8 cellular contexts compared by ENCODE assay signal in genomic region chr17:42180922-42181850, GRCh38. TPM values are rescaled to one million over a fixed set of nuclear protein-coding genes. Genes with fewer than 3 reads are reported as not detected.
DNase-seq lines count a peak whose midpoint lies in the region; ATAC-seq and TF ChIP-seq lines count a peak whose summit lies in the region.

Gene KCNH4 (minus strand): TSS chr17:42181142. CDS start chr17:42180945, 197 bp downstream.

- H3K4ac ChIP-seq in trophoblast cell (ENCODE audit: low read depth, low read length): no peak within 1 kb of the TSS

- H3K79me1 ChIP-seq in trophoblast cell (ENCODE audit: low read length): no peaks in the 10 kb centered on the region

- no peak within 1 kb of the TSS for H3K18ac ChIP-seq in trophoblast cell (ENCODE audit: low read length)

- no peak within 1 kb of the TSS for H2AK5ac ChIP-seq in trophoblast cell (ENCODE audit: low read length)

- intact Hi-C loops in Right ventricle myocardium superior (cut with DNase I): loop anchor here (5.0 to 10.0 kb wide), 2 partner anchors 64 to 344 kb away; no protein-coding TSS in a partner anchor
- intact Hi-C loops in tibial artery (cut with DNase I; ENCODE audit: low total_unique reads): no loop called here

- H3K27ac ChIP-seq in trophoblast cell (ENCODE audit: low read depth, low read length) (no peak within 1 kb of the TSS), tibial artery (no peak within 1 kb of the TSS)

- H3K9me2 ChIP-seq in Loucy (replicated peaks; ENCODE audit: low read depth, low read length): no peaks in the 10 kb centered on the region

- H3K4me3 ChIP-seq in Loucy (ENCODE audit: low read length, poor library complexity, severe bottlenecking) (no peak within 1 kb of the TSS), trophoblast cell (ENCODE audit: low read depth, low read length) (no peak within 1 kb of the TSS), tibial artery (peak within 1 kb of the TSS; percentile 26 to 33)

- H3K4me2 ChIP-seq in Loucy (ENCODE audit: low read depth, low read length, poor library complexity, severe bottlenecking): no peak within 1 kb of the TSS
- H3K4me2 ChIP-seq in trophoblast cell (ENCODE audit: low read length): no peak within 1 kb of the TSS

- no peak within 1 kb of the TSS for H4K12ac ChIP-seq in trophoblast cell (ENCODE audit: low read depth, low read length)

- H3K27me3 ChIP-seq in Loucy (ENCODE audit: insufficient read depth, low read length, poor library complexity, severe bottlenecking): no peaks in the 10 kb centered on the region
- peaks cover 38% of the 10 kb centered on the region for H3K27me3 ChIP-seq in trophoblast cell (ENCODE audit: insufficient read depth, low read length)
- peaks cover 0 to 50% of the 10 kb centered on the region in 2 donors for H3K27me3 ChIP-seq in tibial artery

- peak; percentile 92 for DNase-seq in AG08396 (ENCODE audit: low spot score)
- DNase-seq in activated naive CD4-positive, alpha-beta T cell treated with anti-CD3 and anti-CD28 coated beads, Interleukin-2, amount 50 U/mL, for 72 hours (ENCODE audit: low spot score in 2 of 2): peak; percentile 83 to 88
- DNase-seq in Right ventricle myocardium superior: peak; percentile 90
- peak; percentile 32 to 55 for DNase-seq in trophoblast cell
- DNase-seq in tibial artery: peak; percentile 73 to 80

- H4K8ac ChIP-seq in trophoblast cell (ENCODE audit: low read depth, low read length): no peak within 1 kb of the TSS

- H3K79me2 ChIP-seq in Loucy (ENCODE audit: insufficient read depth, low read length): no peaks in the 10 kb centered on the region; the same call in 1 of the 2 replicates
- no peaks in the 10 kb centered on the region for H3K79me2 ChIP-seq in trophoblast cell (ENCODE audit: control insufficient read depth, insufficient read depth, low read length, poor library complexity)

- no peak within 1 kb of the TSS for H3K23ac ChIP-seq in trophoblast cell (ENCODE audit: low read length)

- H3K9ac ChIP-seq in Loucy (ENCODE audit: low read depth, low read length, poor library complexity, severe bottlenecking): no peak within 1 kb of the TSS
- H3K9ac ChIP-seq in trophoblast cell (ENCODE audit: low read length): no peak within 1 kb of the TSS

- H4K20me1 ChIP-seq in Loucy (ENCODE audit: insufficient read depth, low read length, poor library complexity, severe bottlenecking): no peaks in the 10 kb centered on the region

- no peak within 1 kb of the TSS for H3K14ac ChIP-seq in trophoblast cell (ENCODE audit: low read length)

- H2BK12ac ChIP-seq in trophoblast cell (ENCODE audit: low read length): no peak within 1 kb of the TSS

- no peak within 1 kb of the TSS for H2AFZ ChIP-seq in Loucy (ENCODE audit: low read length)
- H2AFZ ChIP-seq in trophoblast cell (ENCODE audit: insufficient read depth, low read length, poor library complexity): no peak within 1 kb of the TSS

- H2BK120ac ChIP-seq in trophoblast cell (ENCODE audit: insufficient read depth, low read length, poor library complexity): no peak within 1 kb of the TSS

- H3K9me3 ChIP-seq in Loucy (ENCODE audit: insufficient read depth, low read depth, low read length): no peaks in the 10 kb centered on the region
- H3K9me3 ChIP-seq in trophoblast cell (ENCODE audit: insufficient read depth, low read depth, low read length): peaks cover 9% of the 10 kb centered on the region
- H3K9me3 ChIP-seq in tibial artery: no peaks in the 10 kb centered on the region

- H3F3A ChIP-seq in Loucy (ENCODE audit: low read depth): no peaks in the 10 kb centered on the region

- WGBS in trophoblast cell (ENCODE audit: extremely low coverage, insufficient coverage, insufficient read length): no CpG with 5 or more reads among the region's 60 CpGs

- no peak within 1 kb of the TSS for H3K27ac Mint-ChIP-seq in activated naive CD4-positive, alpha-beta T cell treated with anti-CD3 and anti-CD28 coated beads, Interleukin-2, amount 50 U/mL, for 72 hours

- H3K4me1 ChIP-seq in Loucy (ENCODE audit: insufficient read depth, low read length, poor library complexity, severe bottlenecking) (peaks cover 15% of the 10 kb centered on the region), trophoblast cell (ENCODE audit: control insufficient read depth in 1 of 2, insufficient read depth in 2 of 2, low read length in 2 of 2) (peaks cover 12 to 22% of the 10 kb centered on the region in 2 experiments), tibial artery (peaks cover 0 to 28% (median 25%) of the 10 kb centered on the region in 4 donors)

- H2BK5ac ChIP-seq in trophoblast cell (ENCODE audit: low read depth, low read length, poor library complexity): no peak within 1 kb of the TSS

- H3K36me3 ChIP-seq in Loucy (ENCODE audit: insufficient read depth, low read length): no peaks in the 10 kb centered on the region
- H3K36me3 ChIP-seq in trophoblast cell (ENCODE audit: control insufficient read depth in 1 of 2, insufficient read depth in 2 of 2, low read length in 2 of 2): no peaks in the 10 kb centered on the region
- no peaks in the 10 kb centered on the region for H3K36me3 ChIP-seq in tibial artery

- H3K9me3 Mint-ChIP-seq in activated naive CD4-positive, alpha-beta T cell treated with anti-CD3 and anti-CD28 coated beads, Interleukin-2, amount 50 U/mL, for 72 hours: no peaks in the 10 kb centered on the region

- TF ChIP-seq CTCF in Loucy (conservative IDR thresholded peaks at IDR 0.05; ENCODE audit: low read length): peak; percentile 25; the same call in 1 of the 2 replicates
- peak; percentile 10 to 15 for TF ChIP-seq CTCF in tibial artery (IDR thresholded peaks at IDR 0.05)

- no peak within 1 kb of the TSS for H4K91ac ChIP-seq in trophoblast cell (ENCODE audit: low read depth, low read length)

- ATAC-seq in GM19025 (IDR thresholded peaks at IDR 0.05; ENCODE audit: low read depth, unreplicated experiment): peak; percentile 42
- peak; percentile 75 for ATAC-seq in SK-N-SH treated with all-trans-retinoic acid at 6 μM for 48 hours
- peak; percentile 47 to 74 for ATAC-seq in activated naive CD4-positive, alpha-beta T cell treated with anti-CD3 and anti-CD28 coated beads, Interleukin-2, amount 50 U/mL, for 72 hours
- ATAC-seq in Right ventricle myocardium superior (ENCODE audit: poor library complexity): peak; percentile 42

- peaks cover 0 to 7% of the 10 kb centered on the region in 2 donors for H3K36me3 Mint-ChIP-seq in activated naive CD4-positive, alpha-beta T cell treated with anti-CD3 and anti-CD28 coated beads, Interleukin-2, amount 50 U/mL, for 72 hours

TF ChIP-seq in SK-N-SH treated with all-trans-retinoic acid at 6 μM for 48 hours, 23 proteins besides CTCF, POLR2A, EP300 and RAD21:
- TF ChIP-seq TSHZ2 (CRISPR knock-in tag; IDR thresholded peaks at IDR 0.05) (peak; percentile 46; the same call in 1 of the 2 replicates), CSDC2 (CRISPR knock-in tag; IDR thresholded peaks at IDR 0.05) (no peak), ARNTL (CRISPR knock-in tag; IDR thresholded peaks at IDR 0.05; ENCODE audit: borderline replicate concordance, low read depth) (peak; percentile 61; the same call in 1 of the 2 replicates), ZNF8 (CRISPR knock-in tag; IDR thresholded peaks at IDR 0.05) (no peak)
TF ChIP-seq in SK-N-SH treated with all-trans-retinoic acid at 6 μM for 48 hours: peak in this region for 2.

RNA-seq across cellular contexts. Expression of gene KCNH4, which starts in this region (rescaled TPM):
- total RNA-seq in activated naive CD4-positive, alpha-beta T cell treated with anti-CD3 and anti-CD28 coated beads, Interleukin-2, amount 50 U/mL, for 72 hours: under 1 TPM; 0.23 to 0.54 TPM
- total RNA-seq in Right ventricle myocardium superior: 0.13 TPM
- polyA plus RNA-seq in trophoblast cell (2013): 0.01 TPM in 2 replicates

Comparison
In these comparisons a context has a peak if more than half of its experiments do, and no peak if none do; other contexts are left out.
1. Peak in DNase-seq and ATAC-seq in activated naive CD4-positive, alpha-beta T cell treated with anti-CD3 and anti-CD28 coated beads, Interleukin-2, amount 50 U/mL, for 72 hours; RNA of the gene not detected or under 1 TPM.
2. Peak in DNase-seq and ATAC-seq in Right ventricle myocardium superior; RNA of the gene not detected or under 1 TPM.
3. H3K4me3 ChIP-seq: peak in tibial artery (2 of 2); none in Loucy (single experiment) and trophoblast cell (single experiment).
4. Peak in every context shown above with its lines, with median percentiles within 50 percentile points of each other: DNase-seq and ATAC-seq.